15 cellular contexts compared by ENCODE assay signal in genomic region chr1:56215771-56216170, GRCh38.
"Had no signal": no experiment of that assay in that cellular context is flagged by ENCODE, and none has a peak within 500 bp of the region (broad histone marks: within the 10 kb centered on the region; RNA-seq: fewer than 3 reads in every experiment).

No MANE protein-coding gene starts in this region.

- H3K4me3 ChIP-seq: colonic mucosa, mucosa of descending colon, ovary, right atrium auricular region, sigmoid colon, skin epidermis, stomach, thyroid gland had no signal

- H3K27me3 ChIP-seq: colonic mucosa, foreskin keratinocyte, ovary, right atrium auricular region, sigmoid colon, stomach, thyroid gland had no signal

- H3K9me3 ChIP-seq: colonic mucosa, mucosa of descending colon, ovary, right atrium auricular region, sigmoid colon, stomach, thyroid gland had no signal

- H3K27ac ChIP-seq: colonic mucosa, foreskin keratinocyte, ovary, right atrium auricular region, sigmoid colon, stomach, thyroid gland had no signal

- ATAC-seq: mucosa of descending colon; naive thymus-derived CD8-positive, alpha-beta T cell had no signal

- DNase-seq: colonic mucosa; effector CD4-positive, alpha-beta T cell; endodermal cell; erythroblast; foreskin keratinocyte; mucosa of descending colon; naive thymus-derived CD8-positive, alpha-beta T cell; ovary; sigmoid colon; stimulated activated naive CD4-positive, alpha-beta T cell; stomach; substantia nigra; thyroid gland had no signal

- H3K4me1 ChIP-seq: colonic mucosa, foreskin keratinocyte, right atrium auricular region, stomach, thyroid gland had no signal

- H3K36me3 ChIP-seq: colonic mucosa, ovary, right atrium auricular region, sigmoid colon, stomach, thyroid gland had no signal
